ENCODE assay signal across 8 cellular contexts in the genomic region with DNA sequence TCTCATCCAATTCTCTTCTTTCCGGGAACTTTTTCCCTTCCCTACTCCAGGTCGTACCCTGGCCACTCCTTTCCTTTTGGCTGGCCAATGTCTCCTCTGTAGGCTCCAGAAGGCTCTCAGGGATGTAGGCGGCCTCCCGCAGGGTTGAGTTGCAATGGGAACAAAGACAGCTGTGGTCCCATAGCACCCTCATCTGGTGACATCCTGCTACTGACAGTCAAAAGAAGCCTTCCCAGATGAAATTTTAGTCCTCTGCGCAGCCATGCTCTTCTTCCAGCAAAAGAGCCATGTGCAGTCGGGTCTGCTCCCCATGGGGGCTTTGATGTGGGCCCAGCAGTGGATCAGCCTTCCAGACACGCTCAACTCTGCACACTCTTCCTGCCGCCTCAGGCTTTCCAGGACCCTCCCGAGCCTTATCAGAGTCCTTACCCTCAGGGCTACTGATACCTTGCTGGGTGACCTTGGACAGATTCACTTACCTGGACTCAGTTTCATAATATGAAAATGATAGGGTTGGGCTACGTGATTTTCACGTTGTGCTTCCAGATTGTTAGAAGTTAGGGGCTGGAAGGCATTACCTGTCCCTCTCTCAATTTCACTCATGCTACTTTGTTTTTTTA. TPM values are rescaled to one million over a fixed set of nuclear protein-coding genes. Genes with fewer than 3 reads are reported as not detected.
DNase-seq lines count a peak whose midpoint lies in the region; ATAC-seq, FAIRE-seq and TF ChIP-seq lines count a peak whose summit lies in the region.

No MANE protein-coding gene starts in this region.

- peak; percentile 49 for ATAC-seq in stimulated activated effector memory CD8-positive, alpha-beta T cell treated with anti-CD3 and anti-CD28 coated beads, Interleukin-12 subunit alpha, Interleukin-12 subunit beta, amount 100 ng/mL, for 72 hours
- no peak for ATAC-seq in HG03442 (IDR thresholded peaks at IDR 0.05; ENCODE audit: unreplicated experiment)
- ATAC-seq in HG02678 (IDR thresholded peaks at IDR 0.05; ENCODE audit: unreplicated experiment), result no peak

- no peak for DNase-seq in D721Med (ENCODE audit: insufficient read length, low spot score)
- DNase-seq in HT-29 (ENCODE audit: low spot score), result peak; percentile 77
- peak; percentile 22 for DNase-seq in RCC 7860 (ENCODE audit: low spot score)
- DNase-seq in astrocyte of the cerebellum (ENCODE audit: low read depth), result peak; percentile 54
- peak; percentile 72 for DNase-seq in iris pigment epithelial cell (ENCODE audit: low read depth)
- DNase-seq in stimulated activated effector memory CD8-positive, alpha-beta T cell treated with anti-CD3 and anti-CD28 coated beads, Interleukin-12 subunit alpha, Interleukin-12 subunit beta, amount 100 ng/mL, for 72 hours (ENCODE audit: low spot score in 2 of 2), result peak in 1 of 2 donors; percentile 14

- peak overlapping the region; percentile 54 for H3K27ac Mint-ChIP-seq in stimulated activated effector memory CD8-positive, alpha-beta T cell treated with anti-CD3 and anti-CD28 coated beads, Interleukin-12 subunit alpha, Interleukin-12 subunit beta, amount 100 ng/mL, for 72 hours

- peak; percentile 37 for TF ChIP-seq CTCF in D721Med (IDR thresholded peaks at IDR 0.05; ENCODE audit: insufficient read depth, missing control alignments)
- TF ChIP-seq CTCF in astrocyte of the cerebellum (IDR thresholded peaks at IDR 0.05; ENCODE audit: low read depth, low read length, missing control alignments), result peak; percentile 88

- FAIRE-seq in D721Med (lab: Jason Lieb, UNC), result no peak
- no peak for FAIRE-seq in RCC 7860 (lab: Jason Lieb, UNC)

- no peak overlapping the region for H3K4me3 ChIP-seq in astrocyte of the cerebellum (ENCODE audit: low read depth, low read length)

- in situ Hi-C loops in astrocyte of the cerebellum (cut with HindIII; ENCODE audit: low sequenced_read_pairs), result no loop called here

- no peaks in the 10 kb centered on the region for H3K9me3 Mint-ChIP-seq in stimulated activated effector memory CD8-positive, alpha-beta T cell treated with anti-CD3 and anti-CD28 coated beads, Interleukin-12 subunit alpha, Interleukin-12 subunit beta, amount 100 ng/mL, for 72 hours

- no peaks in the 10 kb centered on the region for H3K4me1 Mint-ChIP-seq in stimulated activated effector memory CD8-positive, alpha-beta T cell treated with anti-CD3 and anti-CD28 coated beads, Interleukin-12 subunit alpha, Interleukin-12 subunit beta, amount 100 ng/mL, for 72 hours

- H3K4me3 Mint-ChIP-seq in stimulated activated effector memory CD8-positive, alpha-beta T cell treated with anti-CD3 and anti-CD28 coated beads, Interleukin-12 subunit alpha, Interleukin-12 subunit beta, amount 100 ng/mL, for 72 hours, result no peak overlapping the region

- peaks cover 17% of the 10 kb centered on the region for H3K36me3 Mint-ChIP-seq in stimulated activated effector memory CD8-positive, alpha-beta T cell treated with anti-CD3 and anti-CD28 coated beads, Interleukin-12 subunit alpha, Interleukin-12 subunit beta, amount 100 ng/mL, for 72 hours

RNA-seq across cellular contexts. Expression of gene CELA1, which starts 5.5 kb away (rescaled TPM):
- not detected in 2 replicates for total RNA-seq in HT-29 (2014; rRNA removed; shearing (Covaris generic))

RNA-seq across cellular contexts. Expression of gene BIN2, which starts 28.0 kb away (rescaled TPM):
- 0.42 and 0.56 TPM in 2 replicates for total RNA-seq in HT-29 (2014; rRNA removed; shearing (Covaris generic))

RNA-seq across cellular contexts. Expression of gene GALNT6, which starts 39.2 kb away (rescaled TPM):
- total RNA-seq in HT-29 (2014; rRNA removed; shearing (Covaris generic)), result 6.1 and 16.3 TPM in 2 replicates
